Comparison of ENCODE assay signal across 10 cellular contexts in the genomic region with DNA sequence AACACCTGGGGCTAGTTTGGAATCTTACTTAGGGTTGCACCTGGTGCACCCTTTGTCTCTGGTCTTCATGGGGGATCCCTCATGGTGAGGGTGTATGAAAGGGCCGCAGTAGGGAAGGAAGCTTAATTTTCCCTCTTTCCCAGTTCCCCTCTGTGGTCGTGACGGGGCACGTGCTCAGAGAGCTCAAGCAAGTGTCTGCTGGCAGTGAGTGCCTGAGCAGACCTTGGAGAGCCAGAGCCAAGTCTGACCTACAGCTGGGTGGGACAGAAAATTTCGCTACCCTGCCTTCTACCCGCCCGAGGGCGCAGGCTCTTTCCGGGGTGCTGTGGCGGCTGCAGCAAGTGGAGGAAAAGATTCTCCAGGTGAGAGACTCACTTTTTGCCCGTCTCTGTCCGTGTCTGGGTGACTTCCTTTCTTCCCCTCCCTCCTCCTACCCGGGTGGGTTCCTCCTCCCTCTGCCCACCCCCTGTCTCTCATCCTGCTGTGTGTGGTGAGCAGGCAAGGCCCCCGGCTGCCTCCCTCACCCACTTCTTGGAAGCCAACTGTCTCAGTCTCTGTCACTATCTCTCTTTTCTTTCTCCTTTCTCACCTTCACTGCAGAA.
DNase-seq lines count a peak whose midpoint lies in the region; ATAC-seq, FAIRE-seq and TF ChIP-seq lines count a peak whose summit lies in the region.
"Had no signal": no experiment of that assay in that cellular context is flagged by ENCODE, and none has a peak within 500 bp of the region (broad histone marks: within the 10 kb centered on the region; RNA-seq: fewer than 3 reads in every experiment).

No MANE protein-coding gene starts in this region.

- no peak for FAIRE-seq in astrocyte (lab: Jason Lieb, UNC)

- H3K27me3 ChIP-seq in HUES64 (ENCODE audit: insufficient read depth, low read length) (no peaks in the 10 kb centered on the region), astrocyte (ENCODE audit: insufficient read depth, low read length) (no peaks in the 10 kb centered on the region), endodermal cell (ENCODE audit: control insufficient read depth, insufficient read depth, low read length, poor library complexity, severe bottlenecking) (no peaks in the 10 kb centered on the region)

- H3K27me3 Mint-ChIP-seq in T-helper 1 cell treated with Interleukin-12 subunit alpha and Interleukin-12 subunit beta and Interleukin-4 antibody, amounts not matched to agents 30 μg/mL and 1 μg/mL, for 36 hours (ENCODE audit: low read depth), result no peaks in the 10 kb centered on the region
- no peaks in the 10 kb centered on the region for H3K27me3 Mint-ChIP-seq in astrocyte (ENCODE audit: low read depth, unreplicated experiment)
- peaks cover 5% of the 10 kb centered on the region for H3K27me3 Mint-ChIP-seq in endodermal cell (ENCODE audit: insufficient read depth)

- no peaks in the 10 kb centered on the region for H3K9me3 Mint-ChIP-seq in T-helper 1 cell treated with Interleukin-12 subunit alpha and Interleukin-12 subunit beta and Interleukin-4 antibody, amounts not matched to agents 30 μg/mL and 1 μg/mL, for 36 hours
- no peaks in the 10 kb centered on the region for H3K9me3 Mint-ChIP-seq in astrocyte (ENCODE audit: unreplicated experiment)
- H3K9me3 Mint-ChIP-seq in stimulated activated effector memory CD8-positive, alpha-beta T cell treated with anti-CD3 and anti-CD28 coated beads, Interleukin-12 subunit alpha, Interleukin-12 subunit beta, amount 100 ng/mL, for 72 hours, result no peaks in the 10 kb centered on the region
- H3K9me3 Mint-ChIP-seq in endodermal cell, result no peaks in the 10 kb centered on the region

- H3K27ac ChIP-seq in HUES64 (ENCODE audit: low read depth, low read length) (no peak overlapping the region), astrocyte (ENCODE audit: low read depth, low read length) (peak overlapping the region; percentile 29), endodermal cell (ENCODE audit: low read depth, low read length) (no peak overlapping the region)

- DNase-seq in astrocyte (ENCODE audit: low read depth), result no peak
- DNase-seq in stimulated activated effector memory CD8-positive, alpha-beta T cell treated with anti-CD3 and anti-CD28 coated beads, Interleukin-12 subunit alpha, Interleukin-12 subunit beta, amount 100 ng/mL, for 72 hours (ENCODE audit: low spot score in 2 of 2), result no peak
- DNase-seq in endodermal cell, result no peak
- DNase-seq in RPMI8226, result no peak
- DNase-seq: activated effector memory CD4-positive, alpha-beta T cell treated with Interleukin-2 at 50 U/mL for 16 hours; GF-D8; hypothalamus had no signal

- no peak overlapping the region for H3K4me2 ChIP-seq in astrocyte (ENCODE audit: low read length)

- peaks cover 57% of the 10 kb centered on the region for H3K79me2 ChIP-seq in astrocyte (ENCODE audit: insufficient read depth, low read length)

- H2AFZ ChIP-seq in astrocyte (ENCODE audit: low read depth, low read length), result no peak overlapping the region

- H3K4me1 Mint-ChIP-seq in T-helper 1 cell treated with Interleukin-12 subunit alpha and Interleukin-12 subunit beta and Interleukin-4 antibody, amounts not matched to agents 30 μg/mL and 1 μg/mL, for 36 hours (ENCODE audit: low read depth), result peaks cover 26% of the 10 kb centered on the region
- H3K4me1 Mint-ChIP-seq in astrocyte (ENCODE audit: low read depth, unreplicated experiment) (peaks cover 33% of the 10 kb centered on the region), endodermal cell (peaks cover 19% of the 10 kb centered on the region)
- H3K4me1 Mint-ChIP-seq in stimulated activated effector memory CD8-positive, alpha-beta T cell treated with anti-CD3 and anti-CD28 coated beads, Interleukin-12 subunit alpha, Interleukin-12 subunit beta, amount 100 ng/mL, for 72 hours, result peaks cover 40% of the 10 kb centered on the region

- no peaks in the 10 kb centered on the region for H3K9me3 ChIP-seq in HUES64 (ENCODE audit: insufficient read depth, low read depth, low read length)
- H3K9me3 ChIP-seq in astrocyte (ENCODE audit: insufficient read depth, low read depth, low read length), result no peaks in the 10 kb centered on the region
- no peaks in the 10 kb centered on the region for H3K9me3 ChIP-seq in endodermal cell (ENCODE audit: control insufficient read depth, low read length)

- ATAC-seq in stimulated activated effector memory CD8-positive, alpha-beta T cell treated with anti-CD3 and anti-CD28 coated beads, Interleukin-12 subunit alpha, Interleukin-12 subunit beta, amount 100 ng/mL, for 72 hours, result peak; percentile 67
- no peak for ATAC-seq in GM21381 (IDR thresholded peaks at IDR 0.05; ENCODE audit: unreplicated experiment)

- 73% methylated on average over 14 of the region's 14 CpGs for WGBS in HUES64
- WGBS in endodermal cell (ENCODE audit: insufficient coverage in 1 of 2, insufficient read length in 1 of 2), 2 experiments, result 81 to 83% methylated on average over 11 to 14 of the region's 14 CpGs

- peaks cover 10% of the 10 kb centered on the region for H4K20me1 ChIP-seq in astrocyte (ENCODE audit: insufficient read depth, low read length)

- 0 out of 2 replicates have a peak overlapping the region, but pooled peaks have one; percentile 35 for H3K9ac ChIP-seq in HUES64 (ENCODE audit: low read depth, low read length)
- H3K9ac ChIP-seq in astrocyte (ENCODE audit: low read length), result peak overlapping the region; percentile 10
- no peak overlapping the region for H3K9ac ChIP-seq in endodermal cell (ENCODE audit: extremely low read depth, low read length, poor library complexity, severe bottlenecking)

- no peak for TF ChIP-seq CTCF in astrocyte (IDR thresholded peaks at IDR 0.05; ENCODE audit: insufficient read depth, low read depth, low read length)
- TF ChIP-seq CTCF in endodermal cell (conservative IDR thresholded peaks at IDR 0.05), result no peak

- H3K4me1 ChIP-seq in HUES64 (ENCODE audit: insufficient read depth, low read length) (peaks cover 16% of the 10 kb centered on the region), astrocyte (ENCODE audit: insufficient read depth, low read length) (peaks cover 20% of the 10 kb centered on the region), endodermal cell (ENCODE audit: control insufficient read depth, insufficient read depth, low read length) (peaks cover 3% of the 10 kb centered on the region)

- peak overlapping the region; percentile 70 for H3K27ac Mint-ChIP-seq in T-helper 1 cell treated with Interleukin-12 subunit alpha and Interleukin-12 subunit beta and Interleukin-4 antibody, amounts not matched to agents 30 μg/mL and 1 μg/mL, for 36 hours
- H3K27ac Mint-ChIP-seq in astrocyte (ENCODE audit: unreplicated experiment), result peak overlapping the region; percentile 38
- peak overlapping the region; percentile 77 for H3K27ac Mint-ChIP-seq in stimulated activated effector memory CD8-positive, alpha-beta T cell treated with anti-CD3 and anti-CD28 coated beads, Interleukin-12 subunit alpha, Interleukin-12 subunit beta, amount 100 ng/mL, for 72 hours
- H3K27ac Mint-ChIP-seq in endodermal cell, result no peak overlapping the region

- peak overlapping the region; percentile 27 for H3K4me3 Mint-ChIP-seq in T-helper 1 cell treated with Interleukin-12 subunit alpha and Interleukin-12 subunit beta and Interleukin-4 antibody, amounts not matched to agents 30 μg/mL and 1 μg/mL, for 36 hours
- H3K4me3 Mint-ChIP-seq in astrocyte (ENCODE audit: unreplicated experiment), result peak overlapping the region; percentile 50
- H3K4me3 Mint-ChIP-seq in stimulated activated effector memory CD8-positive, alpha-beta T cell treated with anti-CD3 and anti-CD28 coated beads, Interleukin-12 subunit alpha, Interleukin-12 subunit beta, amount 100 ng/mL, for 72 hours, result peak overlapping the region; percentile 7
- H3K4me3 Mint-ChIP-seq in endodermal cell, result no peak overlapping the region

- peaks cover 40% of the 10 kb centered on the region for H3K36me3 Mint-ChIP-seq in T-helper 1 cell treated with Interleukin-12 subunit alpha and Interleukin-12 subunit beta and Interleukin-4 antibody, amounts not matched to agents 30 μg/mL and 1 μg/mL, for 36 hours (ENCODE audit: low read depth)
- peaks cover 62% of the 10 kb centered on the region for H3K36me3 Mint-ChIP-seq in astrocyte (ENCODE audit: low read depth, unreplicated experiment)
- peaks cover 96% of the 10 kb centered on the region for H3K36me3 Mint-ChIP-seq in stimulated activated effector memory CD8-positive, alpha-beta T cell treated with anti-CD3 and anti-CD28 coated beads, Interleukin-12 subunit alpha, Interleukin-12 subunit beta, amount 100 ng/mL, for 72 hours
- no peaks in the 10 kb centered on the region for H3K36me3 Mint-ChIP-seq in endodermal cell (ENCODE audit: low read depth)

- H3K4me3 ChIP-seq in HUES64 (ENCODE audit: low read length) (no peak overlapping the region), astrocyte (ENCODE audit: insufficient read depth, low read depth, low read length) (no peak overlapping the region), endodermal cell (ENCODE audit: low read length) (no peak overlapping the region)

- H3K36me3 ChIP-seq in HUES64 (ENCODE audit: insufficient read depth, low read length), result no peaks in the 10 kb centered on the region
- H3K36me3 ChIP-seq in astrocyte (ENCODE audit: insufficient read depth, low read length), result peaks cover 96% of the 10 kb centered on the region
- no peaks in the 10 kb centered on the region for H3K36me3 ChIP-seq in endodermal cell (ENCODE audit: control insufficient read depth, insufficient read depth, low read length)
